ENCODE assay signal across 1 cellular context in genomic region chr2:74138219-74138951, GRCh38.
TF ChIP-seq lines count a peak whose summit lies in the region.

No MANE protein-coding gene starts in this region.

TF ChIP-seq in HepG2, 621 proteins besides CTCF, POLR2A, EP300 and RAD21:
- TF ChIP-seq ZNF17 (CRISPR knock-in tag; IDR thresholded peaks at IDR 0.05) (no peak), ZNF687 (CRISPR knock-in tag; IDR thresholded peaks at IDR 0.05) (no peak), MYPOP (CRISPR knock-in tag; IDR thresholded peaks at IDR 0.05) (no peak), CENPX (CRISPR knock-in tag; IDR thresholded peaks at IDR 0.05) (no peak), IRF2 (CRISPR knock-in tag; IDR thresholded peaks at IDR 0.05) (no peak), DMTF1 (CRISPR knock-in tag; IDR thresholded peaks at IDR 0.05) (no peak), TEAD3 (CRISPR knock-in tag; optimal IDR thresholded peaks at IDR 0.05; ENCODE audit: borderline replicate concordance) (no peak), CCDC6 (CRISPR knock-in tag; IDR thresholded peaks at IDR 0.05) (no peak), ZNF318 (CRISPR knock-in tag; IDR thresholded peaks at IDR 0.05) (no peak), MTA1 (CRISPR knock-in tag; IDR thresholded peaks at IDR 0.05; ENCODE audit: borderline replicate concordance) (no peak), MATR3 (CRISPR knock-in tag; IDR thresholded peaks at IDR 0.05) (no peak), JARID2 (CRISPR knock-in tag; IDR thresholded peaks at IDR 0.05; ENCODE audit: insufficient replicate concordance) (no peak), ZFX (CRISPR knock-in tag; IDR thresholded peaks at IDR 0.05; ENCODE audit: low read depth) (no peak), SALL2 (CRISPR knock-in tag; IDR thresholded peaks at IDR 0.05) (no peak), TIGD3 (CRISPR knock-in tag; IDR thresholded peaks at IDR 0.05; ENCODE audit: borderline replicate concordance) (no peak), ZNF124 (CRISPR knock-in tag; IDR thresholded peaks at IDR 0.05) (no peak), ZNF567 (CRISPR knock-in tag; IDR thresholded peaks at IDR 0.05; ENCODE audit: borderline replicate concordance) (no peak), SP140L (CRISPR knock-in tag; IDR thresholded peaks at IDR 0.05; ENCODE audit: borderline replicate concordance) (no peak)
